Comparison of ENCODE assay signal across 16 cellular contexts in the genomic region with DNA sequence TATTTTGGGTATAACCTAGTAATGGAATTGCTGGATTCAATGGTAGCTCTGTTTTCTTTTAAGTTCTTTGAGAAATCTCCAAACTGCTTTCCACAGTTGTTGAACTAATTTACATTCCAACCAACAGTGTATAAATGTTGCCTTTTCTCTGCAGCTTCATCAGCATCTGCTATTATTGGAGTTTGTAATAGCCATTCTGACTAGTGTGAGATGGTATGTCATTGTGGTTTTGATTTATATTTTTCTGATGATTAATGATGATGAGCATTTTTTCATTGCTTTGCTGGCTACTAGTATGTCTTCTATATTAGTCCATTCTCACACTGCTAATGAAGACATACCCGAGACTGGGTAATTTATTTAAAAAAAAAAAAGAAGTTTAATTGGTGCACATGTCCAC.
A peak's percentile ranks its signal among the peaks of the same experiment; 100 is the strongest.
DNase-seq lines count a peak whose midpoint lies in the region; ATAC-seq, FAIRE-seq and TF ChIP-seq lines count a peak whose summit lies in the region.
"Had no signal": no experiment of that assay in that cellular context is flagged by ENCODE, and none has a peak within 500 bp of the region (broad histone marks: within the 10 kb centered on the region; RNA-seq: fewer than 3 reads in every experiment).

No MANE protein-coding gene starts in this region.

- H3K36me3 ChIP-seq in astrocyte (ENCODE audit: insufficient read depth, low read length) = no peaks in the 10 kb centered on the region

- H2AFZ ChIP-seq in astrocyte (ENCODE audit: low read depth, low read length) = no peak overlapping the region

- H3K79me2 ChIP-seq in astrocyte (ENCODE audit: insufficient read depth, low read length) = no peaks in the 10 kb centered on the region

- H3K9me3 ChIP-seq in astrocyte (ENCODE audit: insufficient read depth, low read depth, low read length) = no peaks in the 10 kb centered on the region

- H3K27me3 ChIP-seq in astrocyte (ENCODE audit: insufficient read depth, low read length) (no peaks in the 10 kb centered on the region), foreskin keratinocyte (no peaks in the 10 kb centered on the region)

- FAIRE-seq in astrocyte (lab: Jason Lieb, UNC) = no peak
- FAIRE-seq: RCC 7860 had no signal

- no peak overlapping the region for H3K4me3 Mint-ChIP-seq in astrocyte (ENCODE audit: unreplicated experiment)
- H3K4me3 Mint-ChIP-seq: CD14-positive monocyte, H9 had no signal

- no peak overlapping the region for H3K4me3 ChIP-seq in AG10803 (ENCODE audit: low read length)
- H3K4me3 ChIP-seq in astrocyte (ENCODE audit: insufficient read depth, low read depth, low read length) = no peak overlapping the region

- no peak for TF ChIP-seq CTCF in AG10803 (conservative IDR thresholded peaks at IDR 0.05; ENCODE audit: low read length)
- no peak for TF ChIP-seq CTCF in astrocyte (IDR thresholded peaks at IDR 0.05; ENCODE audit: insufficient read depth, low read depth, low read length)
- TF ChIP-seq CTCF in foreskin keratinocyte (conservative IDR thresholded peaks at IDR 0.05) = no peak

- peaks cover 3% of the 10 kb centered on the region for H3K9me3 Mint-ChIP-seq in astrocyte (ENCODE audit: unreplicated experiment)
- H3K9me3 Mint-ChIP-seq: H9 had no signal

- ATAC-seq in foreskin keratinocyte (peak; percentile 88), HG03354 (IDR thresholded peaks at IDR 0.05; ENCODE audit: poor library complexity, severe bottlenecking, unreplicated experiment) (no peak), HG03135 (IDR thresholded peaks at IDR 0.05; ENCODE audit: unreplicated experiment) (no peak)

- no peaks in the 10 kb centered on the region for H3K4me1 Mint-ChIP-seq in astrocyte (ENCODE audit: low read depth, unreplicated experiment)
- H3K4me1 Mint-ChIP-seq: CD14-positive monocyte, H9 had no signal

- H4K20me1 ChIP-seq in astrocyte (ENCODE audit: insufficient read depth, low read length) = no peaks in the 10 kb centered on the region

- no peaks in the 10 kb centered on the region for H3K27me3 Mint-ChIP-seq in astrocyte (ENCODE audit: low read depth, unreplicated experiment)

- H3K36me3 Mint-ChIP-seq in astrocyte (ENCODE audit: low read depth, unreplicated experiment) = no peaks in the 10 kb centered on the region
- H3K36me3 Mint-ChIP-seq: CD14-positive monocyte had no signal

- H3K27ac Mint-ChIP-seq in astrocyte (ENCODE audit: unreplicated experiment) = no peak overlapping the region
- H3K27ac Mint-ChIP-seq: CD14-positive monocyte, H9 had no signal

- no peak overlapping the region for H3K27ac ChIP-seq in astrocyte (ENCODE audit: low read depth, low read length)
- no peak overlapping the region for H3K27ac ChIP-seq in foreskin keratinocyte
- H3K27ac ChIP-seq: HL-60 had no signal

- peak; percentile 7 for DNase-seq in AG10803 (ENCODE audit: low read depth)
- DNase-seq in HCEC 1CT = peak; percentile 60
- DNase-seq in astrocyte (ENCODE audit: low read depth) = peak; percentile 21
- peak; percentile 32 to 58 for DNase-seq in foreskin keratinocyte
- DNase-seq in middle frontal gyrus (ENCODE audit: extremely low spot score, low spot score) = no peak
- DNase-seq in NCI-H1105 treated with DMSO at 0.1 percent for 48 hours (lab: John Stamatoyannopoulos, UW) = no peak
- DNase-seq: Caco-2, H9, NCI-H146, NCI-H524, SHP77 treated with DMSO at 0.1 percent for 48 hours had no signal

- no peak overlapping the region for H3K4me2 ChIP-seq in astrocyte (ENCODE audit: low read length)

- H3K9ac ChIP-seq in astrocyte (ENCODE audit: low read length) = no peak overlapping the region

- H3K4me1 ChIP-seq in astrocyte (ENCODE audit: insufficient read depth, low read length) (no peaks in the 10 kb centered on the region), foreskin keratinocyte (peaks cover 4% of the 10 kb centered on the region)
- H3K4me1 ChIP-seq: Caco-2 had no signal

Comparison
In these comparisons a context has a peak if more than half of its experiments do, and no peak if none do; other contexts are left out.
1. DNase-seq: peak in AG10803 (single experiment), HCEC 1CT (single experiment), astrocyte (single experiment) and foreskin keratinocyte (2 of 2); none in middle frontal gyrus (single experiment) and NCI-H1105 treated with DMSO at 0.1 percent for 48 hours (single experiment).